15 cellular contexts compared by ENCODE assay signal in genomic region chr9:76716270-76716669, GRCh38. TPM values are rescaled to one million over a fixed set of nuclear protein-coding genes. Genes with fewer than 3 reads are reported as not detected.
DNase-seq lines count a peak whose midpoint lies in the region.
"Had no signal": no experiment of that assay in that cellular context is flagged by ENCODE, and none has a peak within 500 bp of the region (broad histone marks: within the 10 kb centered on the region; RNA-seq: fewer than 3 reads in every experiment).

No MANE protein-coding gene starts in this region.

- DNase-seq in A172 (ENCODE audit: low spot score) (peak; percentile 64), G401 (ENCODE audit: low spot score) (peak; percentile 74), NCI-H69 (lab: John Stamatoyannopoulos, UW) (peak; percentile 82), foreskin melanocyte (peak; percentile 67), cerebellar nuclear complex (lab: John Stamatoyannopoulos, UW) (no peak), NOMO-1 treated with dmso at 0.1 percent for 144 hours (lab: John Stamatoyannopoulos, UW; ENCODE audit: unreplicated experiment) (no peak), NCI-H82 treated with DMSO at 0.1 percent for 48 hours (lab: John Stamatoyannopoulos, UW; ENCODE audit: unreplicated experiment) (no peak)
- DNase-seq in stimulated activated naive CD4-positive, alpha-beta T cell treated with Interleukin-2 at 50 U/mL for 16 hours (lab: John Stamatoyannopoulos, UW) = no peak
- DNase-seq: activated naive CD4-positive, alpha-beta T cell treated with anti-CD3 and anti-CD28 coated beads, Interleukin-2, amount 50 U/mL, for 16 hours; glutamatergic neuron; NCI-H187; WERI-Rb-1 had no signal

- in situ Hi-C loops in G401 (cut with HindIII; ENCODE audit: low sequenced_read_pairs) = no loop called here

RNA-seq across cellular contexts. Expression of gene PCA3, which starts 48.0 kb away (rescaled TPM):
- total RNA-seq in A172 (2014; rRNA removed; shearing (Covaris generic)) = not detected in 2 replicates
- total RNA-seq in G401 (2014; rRNA removed; shearing (Covaris generic)) = not detected in 2 replicates
- total RNA-seq: B cell, cardiac muscle cell, thoracic aorta had no signal

Comparison
In these comparisons a context has a peak if more than half of its experiments do, and no peak if none do; other contexts are left out.
1. DNase-seq: peak in A172 (single experiment), G401 (single experiment), NCI-H69 (single experiment) and foreskin melanocyte (single experiment); none in cerebellar nuclear complex (0 of 2), stimulated activated naive CD4-positive, alpha-beta T cell treated with Interleukin-2 at 50 U/mL for 16 hours (single experiment), NOMO-1 treated with dmso at 0.1 percent for 144 hours (single experiment) and NCI-H82 treated with DMSO at 0.1 percent for 48 hours (single experiment).